21 cellular contexts compared by ENCODE assay signal in the genomic region with DNA sequence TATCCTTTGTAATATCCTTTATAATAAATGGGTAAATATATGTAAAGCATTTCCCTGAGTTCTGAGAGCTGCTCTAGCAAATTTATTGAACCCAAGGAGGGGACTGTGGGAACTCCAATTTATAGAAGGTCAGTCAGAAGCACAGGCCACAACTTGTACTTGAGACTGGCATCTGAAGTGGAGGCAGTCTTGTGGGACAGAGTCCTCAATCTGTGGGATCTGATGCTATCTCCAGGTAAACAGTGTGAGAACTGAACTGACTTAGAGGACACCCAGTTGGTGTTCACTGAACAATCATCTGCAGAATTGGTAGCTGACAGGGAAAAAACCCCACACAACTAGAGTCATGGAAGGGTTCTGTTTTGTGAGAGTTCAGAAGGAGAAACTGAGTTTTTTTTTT. TPM values are rescaled to one million over a fixed set of nuclear protein-coding genes. Genes with fewer than 3 reads are reported as not detected.
DNase-seq lines count a peak whose midpoint lies in the region; ATAC-seq and TF ChIP-seq lines count a peak whose summit lies in the region.
"Had no signal": no experiment of that assay in that cellular context is flagged by ENCODE, and none has a peak within 500 bp of the region (broad histone marks: within the 10 kb centered on the region; RNA-seq: fewer than 3 reads in every experiment).

No MANE protein-coding gene starts in this region.

- H3K27ac ChIP-seq in CD8-positive, alpha-beta memory T cell (ENCODE audit: low read depth, low read length): no peak overlapping the region
- peak overlapping the region in 2 of 3 donors; percentile 10 to 60 for H3K27ac ChIP-seq in thyroid gland
- H3K27ac ChIP-seq: SK-N-MC had no signal

- H3K4me1 Mint-ChIP-seq in activated T-cell treated with anti-CD3 and anti-CD28 coated beads, Interleukin-2, amount 50 U/mL, for 72 hours (ENCODE audit: low read depth): peaks cover 35% of the 10 kb centered on the region
- peaks cover 44 to 61% (median 56%) of the 10 kb centered on the region in 3 donors for H3K4me1 Mint-ChIP-seq in CD8-positive, alpha-beta memory T cell
- peaks cover 28% of the 10 kb centered on the region for H3K4me1 Mint-ChIP-seq in activated T-helper 17 cell treated with anti-CD3 and anti-CD28 coated beads, Interleukin-2, amount 50 U/mL, for 72 hours
- H3K4me1 Mint-ChIP-seq in activated CD4-positive, alpha-beta memory T cell treated with anti-CD3 and anti-CD28 coated beads, Interleukin-2, amount 10 ng/mL, durations not matched to agents 7 days and 5 days: peaks cover 21% of the 10 kb centered on the region

- no peak for DNase-seq in activated T-cell treated with anti-CD3 and anti-CD28 coated beads, Interleukin-2, amount 50 U/mL, for 72 hours
- DNase-seq in activated T-cell treated with anti-CD3 and anti-CD28 coated beads, Interleukin-2, amount 50 U/mL, for 1 hour: no peak
- DNase-seq in CD8-positive, alpha-beta memory T cell: no peak
- DNase-seq in thyroid gland (peak; percentile 19 to 24), iPS-NIHi7 (ENCODE audit: extremely low spot score) (no peak)
- no peak for DNase-seq in activated CD4-positive, alpha-beta memory T cell treated with anti-CD3 and anti-CD28 coated beads, Interleukin-2, amount 10 ng/mL, durations not matched to agents 7 days and 5 days
- DNase-seq: 8988T, KBM-7, MV-4-11, NCI-H1105, NCI-H1436 treated with DMSO at 0.1 percent for 48 hours, NCI-H187 treated with DMSO at 0.1 percent for 48 hours, NCI-H2171 treated with DMSO at 0.1 percent for 48 hours, NCI-H345, NCI-H510A treated with DMSO at 0.1 percent for 48 hours, NCI-H774, SIG-M5 had no signal

- no peak overlapping the region for H3K4me3 ChIP-seq in CD8-positive, alpha-beta memory T cell (ENCODE audit: low read length)
- no peak overlapping the region for H3K4me3 ChIP-seq in thyroid gland (replicated peaks in 1 of 3)
- H3K4me3 ChIP-seq: SK-N-MC had no signal

- H3K4me1 ChIP-seq in CD8-positive, alpha-beta memory T cell (ENCODE audit: insufficient read depth, low read length): peaks cover 14% of the 10 kb centered on the region
- H3K4me1 ChIP-seq in thyroid gland: peaks cover 13 to 65% of the 10 kb centered on the region in 2 donors

- no peak for TF ChIP-seq CTCF in thyroid gland (IDR thresholded peaks at IDR 0.05)

- no peak for TF ChIP-seq POLR2A in thyroid gland (IDR thresholded peaks at IDR 0.05)

- no peaks in the 10 kb centered on the region for H3K27me3 ChIP-seq in CD8-positive, alpha-beta memory T cell (ENCODE audit: insufficient read depth, low read length, poor library complexity, severe bottlenecking)
- no peaks in the 10 kb centered on the region for H3K27me3 ChIP-seq in thyroid gland

- POLR2A ChIA-PET in CD8-positive, alpha-beta memory T cell (lab: Charles Lee): no interaction called here
- POLR2A ChIA-PET in activated CD4-positive, alpha-beta memory T cell treated with anti-CD3 and anti-CD28 coated beads, Interleukin-2, amount 10 ng/mL, durations not matched to agents 7 days and 5 days (lab: Charles Lee): interaction anchor here (1.0 kb wide), 1 partner anchor 34 kb away, joined by 4 read pairs; the partner anchor contains the start of gene AKAP10

- peaks cover 7 to 30% of the 10 kb centered on the region in 2 donors for H3K36me3 Mint-ChIP-seq in activated T-cell treated with anti-CD3 and anti-CD28 coated beads, Interleukin-2, amount 50 U/mL, for 72 hours (ENCODE audit: insufficient read depth in 2 of 2)
- peaks cover 10 to 87% (median 26%) of the 10 kb centered on the region in 3 donors for H3K36me3 Mint-ChIP-seq in CD8-positive, alpha-beta memory T cell
- H3K36me3 Mint-ChIP-seq in activated T-helper 17 cell treated with anti-CD3 and anti-CD28 coated beads, Interleukin-2, amount 50 U/mL, for 72 hours (ENCODE audit: low read depth): peaks cover 96% of the 10 kb centered on the region
- H3K36me3 Mint-ChIP-seq in activated CD4-positive, alpha-beta memory T cell treated with anti-CD3 and anti-CD28 coated beads, Interleukin-2, amount 10 ng/mL, durations not matched to agents 7 days and 5 days (ENCODE audit: low read depth): peaks cover 58% of the 10 kb centered on the region

- no peaks in the 10 kb centered on the region for H3K27me3 Mint-ChIP-seq in activated T-cell treated with anti-CD3 and anti-CD28 coated beads, Interleukin-2, amount 50 U/mL, for 72 hours (ENCODE audit: low read depth)
- H3K27me3 Mint-ChIP-seq in CD8-positive, alpha-beta memory T cell: no peaks in the 10 kb centered on the region
- H3K27me3 Mint-ChIP-seq in activated T-helper 17 cell treated with anti-CD3 and anti-CD28 coated beads, Interleukin-2, amount 50 U/mL, for 72 hours: no peaks in the 10 kb centered on the region
- no peaks in the 10 kb centered on the region for H3K27me3 Mint-ChIP-seq in activated CD4-positive, alpha-beta memory T cell treated with anti-CD3 and anti-CD28 coated beads, Interleukin-2, amount 10 ng/mL, durations not matched to agents 7 days and 5 days

- intact Hi-C loops in thyroid gland (cut with DNase I): no loop called here

- H3K36me3 ChIP-seq in CD8-positive, alpha-beta memory T cell (ENCODE audit: insufficient read depth, low read length): peaks cover 12% of the 10 kb centered on the region
- peaks cover 0 to 5% of the 10 kb centered on the region in 2 donors for H3K36me3 ChIP-seq in thyroid gland

- no peaks in the 10 kb centered on the region for H3K9me3 Mint-ChIP-seq in activated T-cell treated with anti-CD3 and anti-CD28 coated beads, Interleukin-2, amount 50 U/mL, for 72 hours
- no peaks in the 10 kb centered on the region for H3K9me3 Mint-ChIP-seq in CD8-positive, alpha-beta memory T cell
- no peaks in the 10 kb centered on the region for H3K9me3 Mint-ChIP-seq in activated T-helper 17 cell treated with anti-CD3 and anti-CD28 coated beads, Interleukin-2, amount 50 U/mL, for 72 hours
- no peaks in the 10 kb centered on the region for H3K9me3 Mint-ChIP-seq in activated CD4-positive, alpha-beta memory T cell treated with anti-CD3 and anti-CD28 coated beads, Interleukin-2, amount 10 ng/mL, durations not matched to agents 7 days and 5 days
- H3K9me3 Mint-ChIP-seq: H9 had no signal

- peak overlapping the region; percentile 55 for H3K27ac Mint-ChIP-seq in activated T-cell treated with anti-CD3 and anti-CD28 coated beads, Interleukin-2, amount 50 U/mL, for 72 hours
- peak overlapping the region in 6 of 8 donors; percentile 15 to 97 (median 56) for H3K27ac Mint-ChIP-seq in CD8-positive, alpha-beta memory T cell
- peak overlapping the region; percentile 1 for H3K27ac Mint-ChIP-seq in activated T-helper 17 cell treated with anti-CD3 and anti-CD28 coated beads, Interleukin-2, amount 50 U/mL, for 72 hours
- no peak overlapping the region for H3K27ac Mint-ChIP-seq in activated CD4-positive, alpha-beta memory T cell treated with anti-CD3 and anti-CD28 coated beads, Interleukin-2, amount 10 ng/mL, durations not matched to agents 7 days and 5 days

- CTCF ChIA-PET in CD8-positive, alpha-beta memory T cell (lab: Charles Lee): no interaction called here
- CTCF ChIA-PET in activated CD4-positive, alpha-beta memory T cell treated with anti-CD3 and anti-CD28 coated beads, Interleukin-2, amount 10 ng/mL, durations not matched to agents 7 days and 5 days (lab: Charles Lee): no interaction called here

- ATAC-seq in activated T-cell treated with anti-CD3 and anti-CD28 coated beads, Interleukin-2, amount 50 U/mL, for 72 hours (replicated peaks in 1 of 2): no peak
- ATAC-seq in activated T-helper 17 cell treated with anti-CD3 and anti-CD28 coated beads, Interleukin-2, amount 50 U/mL, for 72 hours (replicated peaks): no peak
- ATAC-seq in HG03460 (IDR thresholded peaks at IDR 0.05; ENCODE audit: unreplicated experiment): no peak

- H3K4me3 Mint-ChIP-seq in activated T-cell treated with anti-CD3 and anti-CD28 coated beads, Interleukin-2, amount 50 U/mL, for 72 hours: no peak overlapping the region
- H3K4me3 Mint-ChIP-seq in CD8-positive, alpha-beta memory T cell: no peak overlapping the region
- H3K4me3 Mint-ChIP-seq in activated T-helper 17 cell treated with anti-CD3 and anti-CD28 coated beads, Interleukin-2, amount 50 U/mL, for 72 hours: no peak overlapping the region
- no peak overlapping the region for H3K4me3 Mint-ChIP-seq in activated CD4-positive, alpha-beta memory T cell treated with anti-CD3 and anti-CD28 coated beads, Interleukin-2, amount 10 ng/mL, durations not matched to agents 7 days and 5 days
- H3K4me3 Mint-ChIP-seq: H9 had no signal

- H3K9me3 ChIP-seq in CD8-positive, alpha-beta memory T cell (ENCODE audit: low read length): no peaks in the 10 kb centered on the region
- no peaks in the 10 kb centered on the region for H3K9me3 ChIP-seq in thyroid gland

RNA-seq across cellular contexts. Expression of gene AKAP10, which starts 34.0 kb away (rescaled TPM):
- total RNA-seq in activated T-cell treated with anti-CD3 and anti-CD28 coated beads, Interleukin-2, amount 50 U/mL, for 72 hours: 10 to 100 TPM; 31.3 to 34.9 TPM
- 10 to 100 TPM; 31.7 to 32.6 TPM for total RNA-seq in CD8-positive, alpha-beta memory T cell
- 24.1 TPM for polyA plus RNA-seq in CD8-positive, alpha-beta memory T cell
- 10 to 100 TPM; 38.8 to 64.1 TPM for total RNA-seq in activated T-helper 17 cell treated with anti-CD3 and anti-CD28 coated beads, Interleukin-2, amount 50 U/mL, for 72 hours
- total RNA-seq in thyroid gland: 10 to 100 TPM; 34.6 to 65.0 (median 42.0) TPM
- total RNA-seq in activated CD4-positive, alpha-beta memory T cell treated with anti-CD3 and anti-CD28 coated beads, Interleukin-2, amount 10 ng/mL, durations not matched to agents 7 days and 5 days: 10 to 100 TPM; 43.0 to 43.9 TPM

Comparison
In these comparisons a context has a peak if more than half of its experiments do, and no peak if none do; other contexts are left out.
1. DNase-seq: peak in thyroid gland (2 of 2); none in activated T-cell treated with anti-CD3 and anti-CD28 coated beads, Interleukin-2, amount 50 U/mL, for 72 hours (0 of 2), activated T-cell treated with anti-CD3 and anti-CD28 coated beads, Interleukin-2, amount 50 U/mL, for 1 hour (single experiment), CD8-positive, alpha-beta memory T cell (0 of 5), iPS-NIHi7 (single experiment) and activated CD4-positive, alpha-beta memory T cell treated with anti-CD3 and anti-CD28 coated beads, Interleukin-2, amount 10 ng/mL, durations not matched to agents 7 days and 5 days (single experiment).